ENCODE assay signal across 9 cellular contexts in genomic region chr1:92833840-92834239, GRCh38. TPM values are rescaled to one million over a fixed set of nuclear protein-coding genes. Genes with fewer than 3 reads are reported as not detected.
DNase-seq lines count a peak whose midpoint lies in the region; ATAC-seq and TF ChIP-seq lines count a peak whose summit lies in the region.
"Had no signal": no experiment of that assay in that cellular context is flagged by ENCODE, and none has a peak within 500 bp of the region (broad histone marks: within the 10 kb centered on the region; RNA-seq: fewer than 3 reads in every experiment).

No MANE protein-coding gene starts in this region.

- H3K4me2 ChIP-seq in neural progenitor cell = peak overlapping the region; percentile 98

- ATAC-seq in CD4-positive, alpha-beta T cell (ENCODE audit: poor library complexity) = no peak

- no peaks in the 10 kb centered on the region for H3K9me3 Mint-ChIP-seq in CD4-positive, alpha-beta T cell
- no peaks in the 10 kb centered on the region for H3K9me3 Mint-ChIP-seq in dendritic cell treated with granulocyte-macrophage colony-stimulating factor and Interleukin-4, amounts not matched to agents 40 ng/mL and 50 ng/mL, for 4 days
- no peaks in the 10 kb centered on the region for H3K9me3 Mint-ChIP-seq in neural progenitor cell

- H2AFZ ChIP-seq in neural progenitor cell (replicated peaks) = no peak overlapping the region

- H3K36me3 ChIP-seq in NT2/D1 (ENCODE audit: insufficient read depth, insufficient read length, low read length) = peaks cover 67% of the 10 kb centered on the region
- peaks cover 48% of the 10 kb centered on the region for H3K36me3 ChIP-seq in neural progenitor cell

- DNase-seq in CD4-positive, alpha-beta T cell = no peak
- DNase-seq in NT2/D1 (ENCODE audit: low read depth, low spot score) (no peak), neural progenitor cell (ENCODE audit: low spot score) (no peak), nucleus accumbens (lab: John Stamatoyannopoulos, UW) (no peak), T1000 (lab: John Stamatoyannopoulos, UW) (no peak), NCI-H1092 treated with DMSO at 0.1 percent for 48 hours (lab: John Stamatoyannopoulos, UW) (no peak), GM20000 (ENCODE audit: low spot score) (no peak)
- DNase-seq: NCI-H82 had no signal

- peak overlapping the region; percentile 99 for H3K4me3 ChIP-seq in NT2/D1 (ENCODE audit: insufficient read length, low read depth)
- peak overlapping the region; percentile 88 for H3K4me3 ChIP-seq in neural progenitor cell

- intact Hi-C loops in CD4-positive, alpha-beta T cell (cut with DNase I, micrococcal nuclease) = loop anchor here in 1 of 2 experiments (5.0 to 10.0 kb wide), 6 partner anchors 348 to 1809 kb away; partner anchors contain the start of genes BTBD8, CCDC18, DNTTIP2 and DR1
- intact Hi-C loops in dendritic cell treated with granulocyte-macrophage colony-stimulating factor and Interleukin-4, amounts not matched to agents 40 ng/mL and 50 ng/mL, for 4 days (cut with micrococcal nuclease) = loop anchor here (2.0 kb wide), 1 partner anchor 49 kb away; the partner anchor contains the start of gene EVI5

- peak overlapping the region; percentile 96 for H3K4me3 Mint-ChIP-seq in CD4-positive, alpha-beta T cell
- H3K4me3 Mint-ChIP-seq in dendritic cell treated with granulocyte-macrophage colony-stimulating factor and Interleukin-4, amounts not matched to agents 40 ng/mL and 50 ng/mL, for 4 days = peak overlapping the region; percentile 9
- H3K4me3 Mint-ChIP-seq in neural progenitor cell = peak overlapping the region; percentile 100

- H3K27me3 ChIP-seq in CD4-positive, alpha-beta T cell (ENCODE audit: control insufficient read depth, insufficient read depth, low read length) = no peaks in the 10 kb centered on the region
- no peaks in the 10 kb centered on the region for H3K27me3 ChIP-seq in NT2/D1 (ENCODE audit: insufficient read depth, insufficient read length)
- H3K27me3 ChIP-seq in neural progenitor cell = no peaks in the 10 kb centered on the region

- H3K27ac ChIP-seq in CD4-positive, alpha-beta T cell (ENCODE audit: low read depth, low read length) = peak overlapping the region; percentile 92
- no peak overlapping the region for H3K27ac ChIP-seq in neural progenitor cell

- H3K27ac Mint-ChIP-seq in CD4-positive, alpha-beta T cell = peak overlapping the region; percentile 97
- H3K27ac Mint-ChIP-seq in dendritic cell treated with granulocyte-macrophage colony-stimulating factor and Interleukin-4, amounts not matched to agents 40 ng/mL and 50 ng/mL, for 4 days = no peak overlapping the region
- no peak overlapping the region for H3K27ac Mint-ChIP-seq in neural progenitor cell

- H3K9ac ChIP-seq in NT2/D1 (ENCODE audit: insufficient read length, low read depth) (peak overlapping the region; percentile 97), neural progenitor cell (peak overlapping the region; percentile 98)

- POLR2A ChIA-PET in CD4-positive, alpha-beta T cell (lab: Charles Lee) = no interaction called here

- H3K79me2 ChIP-seq in neural progenitor cell (ENCODE audit: low read depth) = peaks cover 71% of the 10 kb centered on the region

- H3K36me3 Mint-ChIP-seq in CD4-positive, alpha-beta T cell (ENCODE audit: low read depth) = peaks cover 72% of the 10 kb centered on the region
- peaks cover 72% of the 10 kb centered on the region for H3K36me3 Mint-ChIP-seq in dendritic cell treated with granulocyte-macrophage colony-stimulating factor and Interleukin-4, amounts not matched to agents 40 ng/mL and 50 ng/mL, for 4 days (ENCODE audit: low read depth)
- peaks cover 37% of the 10 kb centered on the region for H3K36me3 Mint-ChIP-seq in neural progenitor cell

- H3K9me3 ChIP-seq in CD4-positive, alpha-beta T cell (ENCODE audit: control insufficient read depth, low read length) = no peaks in the 10 kb centered on the region
- no peaks in the 10 kb centered on the region for H3K9me3 ChIP-seq in NT2/D1 (ENCODE audit: insufficient read depth, low read length)
- H3K9me3 ChIP-seq in neural progenitor cell (ENCODE audit: low read depth) = no peaks in the 10 kb centered on the region

- H4K20me1 ChIP-seq in neural progenitor cell (ENCODE audit: low read depth) = peaks cover 66% of the 10 kb centered on the region

- H3K4me1 ChIP-seq in NT2/D1 (ENCODE audit: insufficient read depth, insufficient read length) = no peaks in the 10 kb centered on the region
- peaks cover 21% of the 10 kb centered on the region for H3K4me1 ChIP-seq in neural progenitor cell

- H3K27me3 Mint-ChIP-seq in CD4-positive, alpha-beta T cell = no peaks in the 10 kb centered on the region
- H3K27me3 Mint-ChIP-seq in dendritic cell treated with granulocyte-macrophage colony-stimulating factor and Interleukin-4, amounts not matched to agents 40 ng/mL and 50 ng/mL, for 4 days = no peaks in the 10 kb centered on the region
- H3K27me3 Mint-ChIP-seq in neural progenitor cell (ENCODE audit: insufficient read depth, low read depth) = peaks cover 5% of the 10 kb centered on the region

- TF ChIP-seq CTCF in CD4-positive, alpha-beta T cell (IDR thresholded peaks at IDR 0.05) = no peak
- TF ChIP-seq CTCF in neural progenitor cell (IDR thresholded peaks at IDR 0.05) (no peak), GM20000 (IDR thresholded peaks at IDR 0.05; ENCODE audit: extremely low read depth, missing control alignments) (no peak)

- peaks cover 73% of the 10 kb centered on the region for H3K4me1 Mint-ChIP-seq in CD4-positive, alpha-beta T cell (ENCODE audit: low read depth)
- H3K4me1 Mint-ChIP-seq in dendritic cell treated with granulocyte-macrophage colony-stimulating factor and Interleukin-4, amounts not matched to agents 40 ng/mL and 50 ng/mL, for 4 days (ENCODE audit: low read depth) = peaks cover 17% of the 10 kb centered on the region
- peaks cover 29% of the 10 kb centered on the region for H3K4me1 Mint-ChIP-seq in neural progenitor cell

- CTCF ChIA-PET in CD4-positive, alpha-beta T cell (lab: Charles Lee) = no interaction called here

- H3F3A ChIP-seq in neural progenitor cell (ENCODE audit: low read depth) = peaks cover 47% of the 10 kb centered on the region

RNA-seq across cellular contexts. Expression of gene RPL5, which starts 2.0 kb away (rescaled TPM):
- 1,000 to 10,000 TPM; 1,712 to 1,770 TPM for total RNA-seq in CD4-positive, alpha-beta T cell
- 3,057 and 3,732 TPM in 2 replicates for total RNA-seq in neural progenitor cell (ENCODE audit: low replicate concordance)

RNA-seq across cellular contexts. Expression of gene EVI5, which starts 48.9 kb away (rescaled TPM):
- total RNA-seq in CD4-positive, alpha-beta T cell = 1 to 10 TPM; 1.8 to 2.0 TPM
- 13.7 TPM in 2 replicates for total RNA-seq in neural progenitor cell (ENCODE audit: low replicate concordance)

Comparison
In these comparisons a context has a peak if more than half of its experiments do, and no peak if none do; other contexts are left out.
1. H3K4me3 Mint-ChIP-seq: peak in every context shown above with its lines; median percentile 100 in neural progenitor cell; 96 in CD4-positive, alpha-beta T cell; 9 in dendritic cell treated with granulocyte-macrophage colony-stimulating factor and Interleukin-4, amounts not matched to agents 40 ng/mL and 50 ng/mL, for 4 days.